ENCODE assay signal across 9 cellular contexts in the genomic region with DNA sequence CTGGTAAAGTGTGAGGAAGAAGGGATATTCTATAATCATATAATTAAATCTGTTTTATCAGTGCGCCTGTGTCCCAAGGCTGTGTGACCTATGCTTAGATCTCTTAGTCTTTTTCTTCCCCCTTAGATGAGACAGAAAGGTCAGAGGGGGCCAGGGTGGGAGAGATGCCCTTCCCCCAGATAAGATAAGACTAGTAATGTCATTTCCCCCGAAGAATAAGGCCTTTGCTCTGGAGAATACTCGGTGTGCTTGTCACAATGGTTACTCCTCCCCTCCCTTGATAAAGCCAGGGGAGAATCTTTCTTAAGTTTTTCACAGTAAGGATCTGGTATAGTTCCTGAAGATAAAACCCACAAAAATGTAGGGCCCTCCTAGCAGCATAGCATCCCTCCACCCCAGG.
"Had no signal": no experiment of that assay in that cellular context is flagged by ENCODE, and none has a peak within 500 bp of the region (broad histone marks: within the 10 kb centered on the region; RNA-seq: fewer than 3 reads in every experiment).

No MANE protein-coding gene starts in this region.

- H3K27me3 Mint-ChIP-seq: IgD-negative memory B cell had no signal

- H3K4me1 Mint-ChIP-seq: IgD-negative memory B cell had no signal

- H3K36me3 Mint-ChIP-seq: IgD-negative memory B cell had no signal

- DNase-seq: GM23248, H7, HFFc6, KBM-7 had no signal

- H3K4me2 ChIP-seq: KMS-11 had no signal

- H3K4me1 ChIP-seq: HAP-1 had no signal

- H3K9ac ChIP-seq: GM23248, KMS-11 had no signal

- ATAC-seq: HCT116, HepG2 had no signal

- H3K36me3 ChIP-seq: HAP-1 had no signal

- H3K4me3 Mint-ChIP-seq: HFFc6, IgD-negative memory B cell had no signal

- H3K27ac Mint-ChIP-seq: HFFc6, IgD-negative memory B cell had no signal

- H3K9me3 ChIP-seq: HAP-1 had no signal

- H3K4me3 ChIP-seq: GM23248, HAP-1 had no signal

- H2AFZ ChIP-seq: GM23248 had no signal

- H3K27ac ChIP-seq: GM23248, KMS-11 had no signal
